ENCODE assay signal across 23 cellular contexts in genomic region chr7:42572046-42572445, GRCh38.
"Had no signal": no experiment of that assay in that cellular context is flagged by ENCODE, and none has a peak within 500 bp of the region (broad histone marks: within the 10 kb centered on the region; RNA-seq: fewer than 3 reads in every experiment).

No MANE protein-coding gene starts in this region.

- H3K36me3 ChIP-seq: brain microvascular endothelial cell, left ventricle myocardium inferior, neural progenitor cell, thyroid gland had no signal

- H3K27me3 ChIP-seq: brain microvascular endothelial cell, neural progenitor cell, thyroid gland had no signal

- H3K36me3 Mint-ChIP-seq: activated naive CD4-positive, alpha-beta T cell treated with anti-CD3 and anti-CD28 coated beads, Interleukin-2, amount 10 ng/mL, durations not matched to agents 7 days and 5 days; naive thymus-derived CD4-positive, alpha-beta T cell; neural progenitor cell; stimulated activated memory B cell treated with anti-CD40 and anti-IgM and Interleukin-4, amounts not matched to agents 10 μg/mL and 1 μg/mL and 100 μg/mL, for 72 hours had no signal

- ATAC-seq: activated naive CD8-positive, alpha-beta T cell treated with anti-CD3 and anti-CD28 coated beads, Interleukin-2, amount 50 U/mL, for 24 hours; activated T-cell treated with anti-CD3 and anti-CD28 coated beads, Interleukin-2, amount 50 U/mL, for 4 hours; mucosa of descending colon; naive thymus-derived CD4-positive, alpha-beta T cell; psoas muscle; right cardiac atrium; stimulated activated memory B cell treated with anti-CD40 and anti-IgM and Interleukin-4, amounts not matched to agents 10 μg/mL and 1 μg/mL and 100 μg/mL, for 72 hours had no signal

- H3K9ac ChIP-seq: neural progenitor cell had no signal

- H3K27ac Mint-ChIP-seq: activated naive CD4-positive, alpha-beta T cell treated with anti-CD3 and anti-CD28 coated beads, Interleukin-2, amount 10 ng/mL, durations not matched to agents 7 days and 5 days; activated naive CD8-positive, alpha-beta T cell treated with anti-CD3 and anti-CD28 coated beads, Interleukin-2, amount 50 U/mL, for 24 hours; naive thymus-derived CD4-positive, alpha-beta T cell; neural progenitor cell; stimulated activated memory B cell treated with anti-CD40 and anti-IgM and Interleukin-4, amounts not matched to agents 10 μg/mL and 1 μg/mL and 100 μg/mL, for 72 hours had no signal

- H3K27ac ChIP-seq: brain microvascular endothelial cell, left ventricle myocardium inferior, neural progenitor cell, psoas muscle, skin epidermis, thyroid gland had no signal

- H3K4me3 ChIP-seq: left ventricle myocardium inferior, mucosa of descending colon, neural progenitor cell, psoas muscle, skin epidermis, thyroid gland had no signal

- H2AFZ ChIP-seq: neural progenitor cell had no signal

- H3K27me3 Mint-ChIP-seq: activated naive CD4-positive, alpha-beta T cell treated with anti-CD3 and anti-CD28 coated beads, Interleukin-2, amount 10 ng/mL, durations not matched to agents 7 days and 5 days; activated naive CD8-positive, alpha-beta T cell treated with anti-CD3 and anti-CD28 coated beads, Interleukin-2, amount 50 U/mL, for 24 hours; central memory CD8-positive, alpha-beta T cell; stimulated activated memory B cell treated with anti-CD40 and anti-IgM and Interleukin-4, amounts not matched to agents 10 μg/mL and 1 μg/mL and 100 μg/mL, for 72 hours had no signal

- DNase-seq: activated CD4-positive, alpha-beta T cell treated with anti-CD3 and anti-CD28 coated beads for 48 hours; activated CD4-positive, CD25-positive, alpha-beta regulatory T cell; activated CD8-positive, alpha-beta memory T cell treated with anti-CD3 and anti-CD28 coated beads, Interleukin-2, amount 50 U/mL, for 4 hours; activated naive CD4-positive, alpha-beta T cell treated with anti-CD3 and anti-CD28 coated beads, Interleukin-2, amount 10 ng/mL, durations not matched to agents 7 days and 5 days; activated naive CD8-positive, alpha-beta T cell treated with anti-CD3 and anti-CD28 coated beads, Interleukin-2, amount 50 U/mL, for 24 hours; activated T-cell treated with anti-CD3 and anti-CD28 coated beads, Interleukin-2, amount 50 U/mL, for 4 hours; anterior cingulate cortex; brain microvascular endothelial cell; cortex of kidney; erythroblast; hypothalamus; left ventricle myocardium inferior; mucosa of descending colon; naive thymus-derived CD4-positive, alpha-beta T cell; psoas muscle; T-helper 1 cell; T-helper 9 cell; thyroid gland had no signal

- H3K4me1 ChIP-seq: left ventricle myocardium inferior, neural progenitor cell, psoas muscle had no signal

- H3K9me3 Mint-ChIP-seq: activated T-cell treated with anti-CD3 and anti-CD28 coated beads, Interleukin-2, amount 50 U/mL, for 4 hours had no signal

- H3K4me2 ChIP-seq: neural progenitor cell had no signal

- H3K4me3 Mint-ChIP-seq: activated naive CD4-positive, alpha-beta T cell treated with anti-CD3 and anti-CD28 coated beads, Interleukin-2, amount 10 ng/mL, durations not matched to agents 7 days and 5 days; activated naive CD8-positive, alpha-beta T cell treated with anti-CD3 and anti-CD28 coated beads, Interleukin-2, amount 50 U/mL, for 24 hours; activated T-cell treated with anti-CD3 and anti-CD28 coated beads, Interleukin-2, amount 50 U/mL, for 4 hours; central memory CD8-positive, alpha-beta T cell; naive thymus-derived CD4-positive, alpha-beta T cell; neural progenitor cell; stimulated activated memory B cell treated with anti-CD40 and anti-IgM and Interleukin-4, amounts not matched to agents 10 μg/mL and 1 μg/mL and 100 μg/mL, for 72 hours had no signal

- H3K4me1 Mint-ChIP-seq: activated naive CD4-positive, alpha-beta T cell treated with anti-CD3 and anti-CD28 coated beads, Interleukin-2, amount 10 ng/mL, durations not matched to agents 7 days and 5 days; activated naive CD8-positive, alpha-beta T cell treated with anti-CD3 and anti-CD28 coated beads, Interleukin-2, amount 50 U/mL, for 24 hours; central memory CD8-positive, alpha-beta T cell; stimulated activated memory B cell treated with anti-CD40 and anti-IgM and Interleukin-4, amounts not matched to agents 10 μg/mL and 1 μg/mL and 100 μg/mL, for 72 hours had no signal

- H3K9me3 ChIP-seq: left ventricle myocardium inferior, mucosa of descending colon, psoas muscle, thyroid gland had no signal
